Comparison of ENCODE assay signal across 10 cellular contexts in the genomic region with DNA sequence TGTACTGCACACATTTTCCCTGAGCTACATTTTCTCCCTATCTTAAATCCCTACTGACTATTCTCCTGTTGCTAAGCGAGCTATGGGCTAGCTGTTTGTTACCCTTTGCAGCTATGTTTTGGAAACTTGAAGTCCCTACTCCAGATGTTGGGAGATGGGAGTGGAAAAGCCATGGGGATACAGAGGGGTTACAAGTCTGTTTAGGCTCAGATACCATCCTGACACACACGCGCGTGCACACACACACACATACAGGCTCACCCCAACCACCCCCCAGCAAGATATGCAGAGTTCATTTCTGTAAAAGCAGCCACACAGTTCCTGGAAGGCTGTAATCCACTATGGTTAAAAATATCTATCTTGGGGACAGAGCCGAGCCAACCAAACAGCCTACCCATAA. TPM values are rescaled to one million over a fixed set of nuclear protein-coding genes. Genes with fewer than 3 reads are reported as not detected.
A peak's percentile ranks its signal among the peaks of the same experiment; 100 is the strongest.
DNase-seq lines count a peak whose midpoint lies in the region; ATAC-seq, FAIRE-seq and TF ChIP-seq lines count a peak whose summit lies in the region.
"Had no signal": no experiment of that assay in that cellular context is flagged by ENCODE, and none has a peak within 500 bp of the region (broad histone marks: within the 10 kb centered on the region; RNA-seq: fewer than 3 reads in every experiment).

No MANE protein-coding gene starts in this region.

- H3K4me1 ChIP-seq in A549: peaks cover 36% of the 10 kb centered on the region
- H3K4me1 ChIP-seq in ascending aorta: peaks cover 3 to 23% of the 10 kb centered on the region in 2 donors
- H3K4me1 ChIP-seq in ovary (ENCODE audit: insufficient read depth): peaks cover 10% of the 10 kb centered on the region

- H3K27me3 ChIP-seq in ascending aorta (no peaks in the 10 kb centered on the region), ovary (no peaks in the 10 kb centered on the region)

- intact Hi-C loops in ascending aorta (cut with DNase I) (no loop called here), cardiac septum (cut with DNase I) (no loop called here), ovary (cut with DNase I) (no loop called here)

- H3K9me3 ChIP-seq in A549: no peaks in the 10 kb centered on the region
- no peaks in the 10 kb centered on the region for H3K9me3 ChIP-seq in ascending aorta
- H3K9me3 ChIP-seq in ovary: no peaks in the 10 kb centered on the region

- peaks cover 15 to 17% of the 10 kb centered on the region in 2 donors for H3K36me3 ChIP-seq in ascending aorta
- H3K36me3 ChIP-seq in ovary: no peaks in the 10 kb centered on the region

- DNase-seq in A549 (ENCODE audit: low read depth in 1 of 2, low spot score in 1 of 2): no peak
- peak in 1 of 2 donors; percentile 70 for DNase-seq in ascending aorta (ENCODE audit: low spot score in 2 of 2)
- DNase-seq in cardiac septum (ENCODE audit: low spot score): peak; percentile 77
- peak; percentile 55 to 87 (median 66) for DNase-seq in ovary
- DNase-seq in SKM-1 treated with dmso at 0.1 percent for 144 hours (lab: John Stamatoyannopoulos, UW; ENCODE audit: unreplicated experiment): no peak
- DNase-seq in CD1c-positive myeloid dendritic cell (ENCODE audit: extremely low spot score): no peak
- DNase-seq in stimulated activated CD4-positive, alpha-beta T cell treated with anti-CD3 and anti-CD28 coated beads, Interleukin-4, amount 100 ng/mL, for 24 hours: no peak
- DNase-seq: activated T-cell treated with anti-CD3 and anti-CD28 coated beads, Interleukin-2, amount 50 U/mL, for 48 hours had no signal

- 94% methylated on average over 5 of the region's 5 CpGs for WGBS in A549 (ENCODE audit: missing lambda C conversion rate)
- WGBS in ovary, 3 donors: 10 to 15% (median 15%) methylated on average over 5 of the region's 5 CpGs

- TF ChIP-seq EP300 in A549 (IDR thresholded peaks at IDR 0.05) (no peak), ovary (IDR thresholded peaks at IDR 0.05) (no peak)

- H3K27ac ChIP-seq in A549 (peak overlapping the region; percentile 85 to 86), ascending aorta (peak overlapping the region; percentile 90 to 91), ovary (peak overlapping the region; percentile 58 to 77)

- H3K4me3 ChIP-seq in A549 (no peak overlapping the region), ascending aorta (peak overlapping the region in 1 of 2 donors; percentile 50), ovary (no peak overlapping the region)

- TF ChIP-seq CTCF in A549 (IDR thresholded peaks at IDR 0.05) (no peak), ascending aorta (IDR thresholded peaks at IDR 0.05) (no peak), ovary (IDR thresholded peaks at IDR 0.05) (no peak)

- ATAC-seq in A549 (peak; percentile 8 to 17; a peak in 2 of 6 replicates), GM19351 (IDR thresholded peaks at IDR 0.05; ENCODE audit: unreplicated experiment) (no peak)

- CTCF ChIA-PET in A549 (lab: Yijun Ruan, JAX): interaction anchor here (1.3 to 5.7 kb wide), 4 partner anchors 13 to 116 kb away, joined by 3 to 22 read pairs (median 3); a partner anchor contains a TSS

- no peak for TF ChIP-seq RAD21 in A549 (conservative IDR thresholded peaks at IDR 0.05 in 1 of 2, IDR thresholded peaks at IDR 0.05 in 1 of 2)

- POLR2A ChIA-PET in A549 (lab: Yijun Ruan, JAX): interaction anchor here (2.4 kb wide), 1 partner anchor 16 kb away, joined by 16 read pairs; a partner anchor contains a TSS

- peak overlapping the region; percentile 68 for H3K4me2 ChIP-seq in A549

- no peak for FAIRE-seq in A549 (lab: Jason Lieb, UNC)
- FAIRE-seq: endometrium had no signal

- TF ChIP-seq POLR2A in A549 (IDR thresholded peaks at IDR 0.05; ENCODE audit: low read length) (no peak), ovary (IDR thresholded peaks at IDR 0.05) (no peak)

TF ChIP-seq in A549, 52 proteins besides CTCF, POLR2A, EP300 and RAD21:
- no peak for TF ChIP-seq FOSL2 (IDR thresholded peaks at IDR 0.05)
- no peak for TF ChIP-seq FOSL2 (CRISPR knock-in tag; IDR thresholded peaks at IDR 0.05)
- TF ChIP-seq, protein P1, sequence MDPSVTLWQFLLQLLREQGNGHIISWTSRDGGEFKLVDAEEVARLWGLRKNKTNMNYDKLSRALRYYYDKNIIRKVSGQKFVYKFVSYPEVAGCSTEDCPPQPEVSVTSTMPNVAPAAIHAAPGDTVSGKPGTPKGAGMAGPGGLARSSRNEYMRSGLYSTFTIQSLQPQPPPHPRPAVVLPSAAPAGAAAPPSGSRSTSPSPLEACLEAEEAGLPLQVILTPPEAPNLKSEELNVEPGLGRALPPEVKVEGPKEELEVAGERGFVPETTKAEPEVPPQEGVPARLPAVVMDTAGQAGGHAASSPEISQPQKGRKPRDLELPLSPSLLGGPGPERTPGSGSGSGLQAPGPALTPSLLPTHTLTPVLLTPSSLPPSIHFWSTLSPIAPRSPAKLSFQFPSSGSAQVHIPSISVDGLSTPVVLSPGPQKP (IDR thresholded peaks at IDR 0.05; ENCODE audit: low read depth, low read length): no peak
- no peak for TF ChIP-seq CBX2 (IDR thresholded peaks at IDR 0.05; ENCODE audit: borderline replicate concordance, low read depth)

RNA-seq across cellular contexts. Expression of a gene that starts 15.8 kb away (rescaled TPM):
- polyA plus RNA-seq in A549 (2011; rRNA removed): 402 and 678 TPM in 2 replicates
- polyA plus RNA-seq in A549 (2012; cell fraction: cytosol; rRNA removed): 681 and 867 TPM in 2 replicates
- 456 and 509 TPM in 2 replicates for polyA plus RNA-seq in A549 (2012; cell fraction: nucleus; rRNA removed)
- polyA plus RNA-seq in A549 (2017; fragmentation: RNase III; extraction: RNeasy Plus Mini Kit Qiagen cat#74134 plus additional on column Dnase treatment): 540 to 553 TPM (median 542 TPM) in 3 replicates
- polyA minus RNA-seq in A549 (2011; rRNA and poly(A)+ RNA removed): 1,209 and 1,762 TPM in 2 replicates
- 284 TPM for total RNA-seq in ascending aorta
- total RNA-seq in cardiac septum: 365 TPM
- 100 to 1,000 TPM; 241 to 345 (median 289) TPM for total RNA-seq in ovary
- 100 to 1,000 TPM; 438 to 485 TPM for polyA plus RNA-seq in ovary

RNA-seq across cellular contexts. Expression of a gene that starts 33.9 kb away (rescaled TPM):
- polyA plus RNA-seq in A549 (2011; rRNA removed) (38.7 and 38.9 TPM in 2 replicates), A549 (2017; fragmentation: RNase III; extraction: RNeasy Plus Mini Kit Qiagen cat#74134 plus additional on column Dnase treatment) (22.9 to 23.3 TPM (median 23.0 TPM) in 3 replicates), ovary (10 to 100 TPM; 25.1 to 68.5 TPM)
- polyA plus RNA-seq in A549 (2012; cell fraction: cytosol; rRNA removed): 13.3 and 13.9 TPM in 2 replicates
- polyA plus RNA-seq in A549 (2012; cell fraction: nucleus; rRNA removed): 15.2 and 21.6 TPM in 2 replicates
- polyA minus RNA-seq in A549 (2011; rRNA and poly(A)+ RNA removed): 38.8 and 40.4 TPM in 2 replicates
- total RNA-seq in ascending aorta (67.6 TPM), cardiac septum (33.5 TPM), ovary (10 to 100 TPM; 19.8 to 60.8 (median 41.3) TPM)

Comparison
In these comparisons a context has a peak if more than half of its experiments do, and no peak if none do; other contexts are left out.
1. DNase-seq: peak in cardiac septum (single experiment) and ovary (5 of 5); none in A549 (0 of 2), SKM-1 treated with dmso at 0.1 percent for 144 hours (single experiment), CD1c-positive myeloid dendritic cell (single experiment) and stimulated activated CD4-positive, alpha-beta T cell treated with anti-CD3 and anti-CD28 coated beads, Interleukin-4, amount 100 ng/mL, for 24 hours (single experiment).
2. Peak in every context shown above with its lines, with median percentiles within 50 percentile points of each other: H3K27ac ChIP-seq.